Comparison of ENCODE assay signal across 8 cellular contexts in genomic region chr15:80695911-80696651, GRCh38. TPM values are rescaled to one million over a fixed set of nuclear protein-coding genes. Genes with fewer than 3 reads are reported as not detected.
DNase-seq lines count a peak whose midpoint lies in the region; ATAC-seq lines count a peak whose summit lies in the region.

No MANE protein-coding gene starts in this region.

- no peak for ATAC-seq in GM21529 (IDR thresholded peaks at IDR 0.05; ENCODE audit: unreplicated experiment)

- H2BK12ac ChIP-seq in trophoblast cell (ENCODE audit: low read length) = peak overlapping the region; percentile 11

- H3K14ac ChIP-seq in trophoblast cell (ENCODE audit: low read length) = peak overlapping the region; percentile 59

- WGBS in trophoblast cell (ENCODE audit: extremely low coverage, insufficient coverage, insufficient read length) = no CpG with 5 or more reads among the region's 43 CpGs

- H3K79me1 ChIP-seq in trophoblast cell (ENCODE audit: low read length) = peaks cover 15% of the 10 kb centered on the region

- H3K4ac ChIP-seq in trophoblast cell (ENCODE audit: low read depth, low read length) = peak overlapping the region; percentile 9

- H4K12ac ChIP-seq in trophoblast cell (ENCODE audit: low read depth, low read length) = peak overlapping the region; percentile 80

- no peaks in the 10 kb centered on the region for H3K9me3 ChIP-seq in trophoblast cell (ENCODE audit: insufficient read depth, low read depth, low read length)

- no peaks in the 10 kb centered on the region for H3K36me3 ChIP-seq in trophoblast cell (ENCODE audit: control insufficient read depth in 1 of 2, insufficient read depth in 2 of 2, low read length in 2 of 2)

- H3K79me2 ChIP-seq in trophoblast cell (ENCODE audit: control insufficient read depth, insufficient read depth, low read length, poor library complexity) = peaks cover 7% of the 10 kb centered on the region

- peak overlapping the region; percentile 9 for H2BK5ac ChIP-seq in trophoblast cell (ENCODE audit: low read depth, low read length, poor library complexity)

- H4K8ac ChIP-seq in trophoblast cell (ENCODE audit: low read depth, low read length) = peak overlapping the region; percentile 94

- DNase-seq in NCI-H524 (lab: John Stamatoyannopoulos, UW) (peak; percentile 15 to 30), NCI-H524 treated with DMSO at 0.1 percent for 48 hours (lab: John Stamatoyannopoulos, UW) (no peak), NAMALWA (ENCODE audit: low spot score) (peak; percentile 52), glomerular visceral epithelial cell (ENCODE audit: extremely low spot score) (peak; percentile 58), trophoblast cell (peak in 1 of 2 donors; percentile 42), NCI-H1694 (lab: John Stamatoyannopoulos, UW) (no peak)
- peak; percentile 3 for DNase-seq in activated T-helper 9 cell treated with anti-CD3 and anti-CD28 coated beads, Interleukin-2, amount 50 U/mL, for 16 hours (ENCODE audit: low read depth)

- peak overlapping the region; percentile 62 for H2AK5ac ChIP-seq in trophoblast cell (ENCODE audit: low read length)

- H3K9ac ChIP-seq in trophoblast cell (ENCODE audit: low read length) = peak overlapping the region; percentile 70

- no peak overlapping the region for H2BK120ac ChIP-seq in trophoblast cell (ENCODE audit: insufficient read depth, low read length, poor library complexity)

- H3K4me2 ChIP-seq in trophoblast cell (ENCODE audit: low read length) = peak overlapping the region; percentile 87

- peak overlapping the region; percentile 98 for H4K91ac ChIP-seq in trophoblast cell (ENCODE audit: low read depth, low read length)

- H3K27ac ChIP-seq in trophoblast cell (ENCODE audit: low read depth, low read length) = no peak overlapping the region

- H3K18ac ChIP-seq in trophoblast cell (ENCODE audit: low read length) = peak overlapping the region; percentile 100

- peaks cover 2 to 8% of the 10 kb centered on the region in 2 experiments for H3K4me1 ChIP-seq in trophoblast cell (ENCODE audit: control insufficient read depth in 1 of 2, insufficient read depth in 2 of 2, low read length in 2 of 2)

- no peak overlapping the region for H3K23ac ChIP-seq in trophoblast cell (ENCODE audit: low read length)

- H3K27me3 ChIP-seq in trophoblast cell (ENCODE audit: insufficient read depth, low read length) = no peaks in the 10 kb centered on the region

- peak overlapping the region; percentile 89 for H3K4me3 ChIP-seq in trophoblast cell (ENCODE audit: low read depth, low read length)

- peak overlapping the region; percentile 96 for H2AFZ ChIP-seq in trophoblast cell (ENCODE audit: insufficient read depth, low read length, poor library complexity)

RNA-seq across cellular contexts. Expression of gene ABHD17C, which starts 1.0 kb away (rescaled TPM):
- 23.5 and 23.8 TPM in 2 replicates for polyA plus RNA-seq in trophoblast cell (2013)

Comparison
In these comparisons a context has a peak if more than half of its experiments do, and no peak if none do; other contexts are left out.
1. DNase-seq: peak in NCI-H524 (2 of 2), NAMALWA (single experiment), activated T-helper 9 cell treated with anti-CD3 and anti-CD28 coated beads, Interleukin-2, amount 50 U/mL, for 16 hours (single experiment) and glomerular visceral epithelial cell (single experiment); none in NCI-H524 treated with DMSO at 0.1 percent for 48 hours (single experiment) and NCI-H1694 (single experiment).